Comparison of ENCODE assay signal across 1 cellular context in the genomic region with DNA sequence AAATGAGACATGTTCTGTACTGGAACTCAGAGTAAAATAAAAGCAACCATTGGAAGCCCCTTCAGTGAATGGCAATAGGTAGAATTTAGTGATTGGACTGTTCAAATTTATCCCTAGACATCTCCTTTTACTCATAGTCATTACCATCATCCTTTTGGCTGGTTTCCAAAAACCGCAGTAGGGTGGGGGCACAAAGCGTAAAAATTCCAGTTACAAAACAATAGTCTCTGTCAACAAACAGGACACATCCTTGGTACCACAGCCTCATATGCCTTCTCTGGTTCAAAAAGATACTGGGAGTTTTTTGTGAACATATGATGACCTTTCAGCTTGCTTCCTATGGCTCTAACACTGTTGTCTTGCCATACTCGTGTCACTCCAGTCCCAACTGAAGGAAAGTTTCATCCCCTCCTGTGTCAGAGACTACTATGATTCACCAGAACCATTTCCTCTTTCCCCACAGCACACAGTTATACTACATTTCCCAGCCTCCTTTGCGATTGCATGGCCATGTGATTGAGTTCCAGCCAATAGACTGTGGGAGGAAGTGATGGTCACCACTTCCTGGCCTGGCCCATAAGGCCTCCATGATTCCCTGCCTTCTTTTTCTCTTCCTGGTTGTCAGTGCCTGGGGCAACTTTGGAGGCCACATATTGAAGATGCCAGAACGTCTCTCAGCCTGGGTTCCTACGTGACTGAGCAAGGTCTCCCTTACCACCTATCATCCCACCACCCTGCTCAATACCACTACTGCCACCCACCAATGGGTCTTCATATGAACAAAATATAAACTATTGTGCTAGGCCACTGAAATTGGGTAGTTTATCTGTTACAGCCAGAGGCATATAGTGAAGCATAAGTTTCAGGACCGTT.
TF ChIP-seq lines count a peak whose summit lies in the region.

No MANE protein-coding gene starts in this region.

TF ChIP-seq in K562, 482 proteins besides CTCF, POLR2A, EP300 and RAD21 (continued from another document and continues in another):
- TF ChIP-seq ZNF512 (tag; IDR thresholded peaks at IDR 0.05) (no peak), SRSF9 (IDR thresholded peaks at IDR 0.05; ENCODE audit: borderline replicate concordance, low read depth, low read length) (no peak), PML (IDR thresholded peaks at IDR 0.05; ENCODE audit: low read length) (no peak), SMAD2 (IDR thresholded peaks at IDR 0.05; ENCODE audit: low read depth, low read length) (no peak), BRD9 (IDR thresholded peaks at IDR 0.05; ENCODE audit: low read depth, partially characterized antibody) (no peak), HCFC1 (IDR thresholded peaks at IDR 0.05; ENCODE audit: low read depth, low read length) (peak; percentile 91), LARP7 (IDR thresholded peaks at IDR 0.05) (no peak), RFX1 (IDR thresholded peaks at IDR 0.05) (no peak), TOE1 (IDR thresholded peaks at IDR 0.05; ENCODE audit: borderline replicate concordance) (no peak), TOE1 (CRISPR knock-in tag; IDR thresholded peaks at IDR 0.05; ENCODE audit: borderline replicate concordance, low read depth) (no peak), POLR3A (IDR thresholded peaks at IDR 0.05; ENCODE audit: borderline replicate concordance, extremely low read depth, insufficient read depth, insufficient read length) (no peak), CBX5 (IDR thresholded peaks at IDR 0.05; ENCODE audit: borderline replicate concordance, low read depth) (peak; percentile 91), CBFA2T3 (IDR thresholded peaks at IDR 0.05) (no peak), RAD51 (IDR thresholded peaks at IDR 0.05; ENCODE audit: borderline replicate concordance, low read depth) (peak; percentile 92), ZNF75A (CRISPR knock-in tag; IDR thresholded peaks at IDR 0.05) (no peak), FOXJ2 (tag; IDR thresholded peaks at IDR 0.05) (no peak), MGA (IDR thresholded peaks at IDR 0.05) (no peak), FOXO4 (CRISPR knock-in tag; IDR thresholded peaks at IDR 0.05) (0 out of 2 replicates have a peak, but pooled peaks have one; percentile 44), SREBF2 (CRISPR knock-in tag; IDR thresholded peaks at IDR 0.05) (no peak), ZNF699 (CRISPR knock-in tag; IDR thresholded peaks at IDR 0.05; ENCODE audit: insufficient replicate concordance) (no peak), SLC30A9 (CRISPR knock-in tag; IDR thresholded peaks at IDR 0.05) (no peak), MCM2 (IDR thresholded peaks at IDR 0.05; ENCODE audit: low read depth) (no peak), NCOR1 (IDR thresholded peaks at IDR 0.05) (no peak), WHSC1 (IDR thresholded peaks at IDR 0.05; ENCODE audit: low read length) (no peak), TCF3 (CRISPR knock-in tag; IDR thresholded peaks at IDR 0.05) (peak; percentile 9; the same call in 1 of the 2 replicates), ARHGAP35 (IDR thresholded peaks at IDR 0.05; ENCODE audit: partially characterized antibody) (no peak), OTX1 (CRISPR knock-in tag; IDR thresholded peaks at IDR 0.05) (peak; percentile 91; the same call in 1 of the 2 replicates)
- TF ChIP-seq, protein P1, sequence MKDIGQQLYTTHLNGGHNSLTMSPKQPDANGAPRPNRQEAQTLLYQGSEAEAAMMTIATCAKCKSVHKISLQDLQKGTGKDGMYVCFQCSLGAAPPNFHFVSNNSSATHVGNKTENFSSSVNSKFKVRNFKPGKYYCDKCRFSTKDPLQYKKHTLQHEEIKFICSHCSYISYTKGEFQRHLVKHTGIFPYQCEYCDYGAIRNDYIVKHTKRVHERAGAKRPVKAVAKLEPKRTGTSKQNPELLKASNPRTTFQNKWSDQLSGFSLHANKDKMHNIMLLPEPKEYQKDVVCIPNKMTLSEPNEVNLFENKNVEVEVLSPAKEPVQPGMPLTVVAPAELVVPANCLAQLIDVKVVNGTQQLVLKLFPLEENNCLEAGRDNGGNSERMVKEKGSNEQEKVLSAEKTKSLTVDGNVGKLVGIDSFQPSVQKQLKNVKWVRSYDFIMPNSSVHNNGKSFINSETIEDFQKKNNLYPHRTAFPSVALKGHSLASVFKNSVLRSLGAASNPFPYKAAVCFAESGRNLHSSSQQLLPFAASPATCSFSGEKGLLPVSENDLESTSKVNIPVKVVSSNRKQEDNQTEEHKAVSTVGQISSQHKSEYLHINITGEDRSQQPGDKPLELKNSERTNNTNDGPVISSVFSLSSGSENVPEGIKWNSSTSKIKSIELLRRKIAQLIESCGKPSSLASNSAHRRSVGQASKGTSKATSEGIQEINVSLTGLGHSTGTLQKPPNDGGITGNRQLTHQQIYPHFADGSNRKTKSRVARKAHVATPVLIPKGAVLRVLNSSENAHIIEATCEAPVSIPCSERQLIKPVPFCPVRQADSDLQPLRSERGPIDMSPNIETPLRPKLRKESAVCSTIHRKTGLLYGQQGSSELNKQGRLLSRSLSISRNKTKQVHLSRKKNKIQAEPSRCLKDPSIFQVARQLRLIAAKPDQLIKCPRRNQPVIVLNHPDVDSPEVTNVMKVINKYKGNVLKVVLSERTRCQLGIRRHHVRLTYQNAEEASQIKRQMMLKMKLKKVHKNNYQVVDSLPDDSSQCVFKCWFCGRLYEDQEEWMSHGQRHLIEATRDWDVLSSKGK (CRISPR knock-in tag; IDR thresholded peaks at IDR 0.05) = no peak
- TF ChIP-seq, protein P2, sequence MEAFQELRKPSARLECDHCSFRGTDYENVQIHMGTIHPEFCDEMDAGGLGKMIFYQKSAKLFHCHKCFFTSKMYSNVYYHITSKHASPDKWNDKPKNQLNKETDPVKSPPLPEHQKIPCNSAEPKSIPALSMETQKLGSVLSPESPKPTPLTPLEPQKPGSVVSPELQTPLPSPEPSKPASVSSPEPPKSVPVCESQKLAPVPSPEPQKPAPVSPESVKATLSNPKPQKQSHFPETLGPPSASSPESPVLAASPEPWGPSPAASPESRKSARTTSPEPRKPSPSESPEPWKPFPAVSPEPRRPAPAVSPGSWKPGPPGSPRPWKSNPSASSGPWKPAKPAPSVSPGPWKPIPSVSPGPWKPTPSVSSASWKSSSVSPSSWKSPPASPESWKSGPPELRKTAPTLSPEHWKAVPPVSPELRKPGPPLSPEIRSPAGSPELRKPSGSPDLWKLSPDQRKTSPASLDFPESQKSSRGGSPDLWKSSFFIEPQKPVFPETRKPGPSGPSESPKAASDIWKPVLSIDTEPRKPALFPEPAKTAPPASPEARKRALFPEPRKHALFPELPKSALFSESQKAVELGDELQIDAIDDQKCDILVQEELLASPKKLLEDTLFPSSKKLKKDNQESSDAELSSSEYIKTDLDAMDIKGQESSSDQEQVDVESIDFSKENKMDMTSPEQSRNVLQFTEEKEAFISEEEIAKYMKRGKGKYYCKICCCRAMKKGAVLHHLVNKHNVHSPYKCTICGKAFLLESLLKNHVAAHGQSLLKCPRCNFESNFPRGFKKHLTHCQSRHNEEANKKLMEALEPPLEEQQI (IDR thresholded peaks at IDR 0.05) = peak; percentile 41; the same call in 1 of the 2 replicates
- TF ChIP-seq, protein P3, sequence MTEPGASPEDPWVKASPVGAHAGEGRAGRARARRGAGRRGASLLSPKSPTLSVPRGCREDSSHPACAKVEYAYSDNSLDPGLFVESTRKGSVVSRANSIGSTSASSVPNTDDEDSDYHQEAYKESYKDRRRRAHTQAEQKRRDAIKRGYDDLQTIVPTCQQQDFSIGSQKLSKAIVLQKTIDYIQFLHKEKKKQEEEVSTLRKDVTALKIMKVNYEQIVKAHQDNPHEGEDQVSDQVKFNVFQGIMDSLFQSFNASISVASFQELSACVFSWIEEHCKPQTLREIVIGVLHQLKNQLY (CRISPR knock-in tag; conservative IDR thresholded peaks at IDR 0.05) = no peak
